In the genomic region with DNA sequence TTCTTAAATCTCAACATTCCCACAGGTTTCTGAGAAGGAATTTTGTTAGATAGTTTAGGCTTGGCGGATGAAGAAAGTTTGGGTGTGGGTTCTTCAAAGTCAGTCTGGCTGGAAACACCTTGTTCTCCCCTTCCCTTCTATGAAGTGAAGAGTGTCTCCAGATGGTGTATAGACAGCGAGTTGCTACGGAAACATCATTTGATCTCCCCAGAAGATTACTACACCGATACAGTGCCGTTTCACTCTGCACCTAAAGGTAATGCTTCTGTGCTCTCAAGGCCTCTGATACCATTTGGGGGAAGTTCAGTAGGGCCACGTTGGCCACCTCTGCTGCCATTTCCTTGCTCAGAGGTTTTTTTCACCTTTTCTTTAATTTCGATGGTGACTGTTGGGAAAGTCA, we compare ENCODE assay signal across 9 cellular contexts. TPM values are rescaled to one million over a fixed set of nuclear protein-coding genes. Genes with fewer than 3 reads are reported as not detected.
"Had no signal": no experiment of that assay in that cellular context is flagged by ENCODE, and none has a peak within 500 bp of the region (broad histone marks: within the 10 kb centered on the region; RNA-seq: fewer than 3 reads in every experiment).

No MANE protein-coding gene starts in this region.

- DNase-seq: GM23248, GOT3, H7, HFFc6 had no signal

- H3K4me3 ChIP-seq: GM23248, HAP-1, K562 had no signal

- H3K4me1 ChIP-seq: HAP-1 had no signal

- H3K27ac ChIP-seq: GM23248, HL-60 had no signal

- H3K36me3 ChIP-seq: HAP-1 had no signal

- H3K9me3 ChIP-seq: HAP-1 had no signal

RNA-seq across cellular contexts. Expression of a gene that starts 20.6 kb away (rescaled TPM):
- total RNA-seq: GM23248, HepG2, HT1080, K562 had no signal
